In the genomic region with DNA sequence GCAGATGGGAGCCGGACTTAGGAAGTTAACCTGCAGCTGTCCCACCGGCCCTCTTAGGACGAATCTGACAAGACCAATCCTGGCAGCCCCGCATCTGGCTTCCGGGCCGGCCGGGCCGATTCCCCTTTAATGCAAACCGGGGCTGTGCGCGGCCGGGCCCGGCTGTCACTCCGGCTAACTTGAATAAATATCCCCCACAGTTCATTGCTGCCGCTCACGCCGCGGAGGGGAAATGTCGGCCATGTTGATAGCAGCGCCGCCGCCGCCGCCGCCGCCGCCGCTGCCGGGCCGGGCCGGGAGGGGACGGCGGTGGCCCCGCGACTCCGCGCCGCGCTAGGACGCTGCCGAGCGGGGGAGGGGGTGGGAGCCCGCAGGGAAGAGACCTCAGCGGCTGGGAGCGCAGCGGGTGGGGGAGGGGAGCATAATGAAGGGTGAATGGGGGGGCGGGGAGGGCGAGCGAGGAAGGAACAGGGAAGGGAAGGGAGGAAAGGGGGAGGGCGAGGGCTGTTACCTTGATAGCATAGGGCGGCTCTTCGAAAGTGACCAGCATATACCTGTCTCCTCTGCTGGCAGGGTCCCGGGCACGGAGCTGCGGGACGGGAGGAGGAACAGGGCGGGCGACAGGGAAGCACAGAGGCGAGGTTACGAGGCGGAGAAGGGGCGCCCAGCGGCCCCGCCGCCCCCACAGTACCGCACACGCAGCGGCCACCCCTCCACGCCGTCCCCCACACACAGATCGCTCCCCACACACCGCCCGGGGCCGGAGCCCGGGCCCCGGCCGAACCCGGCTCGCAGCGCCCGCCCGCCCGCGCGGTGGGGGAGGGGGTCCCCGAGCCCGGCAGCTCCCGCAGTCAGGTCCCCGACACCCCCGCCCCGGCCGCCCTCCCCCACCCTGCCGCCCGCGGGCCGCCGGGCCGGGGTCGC, we compare ENCODE assay signal across 8 cellular contexts. TPM values are rescaled to one million over a fixed set of nuclear protein-coding genes. Genes with fewer than 3 reads are reported as not detected.
DNase-seq lines count a peak whose midpoint lies in the region; ATAC-seq lines count a peak whose summit lies in the region.

No MANE protein-coding gene starts in this region.

- peak overlapping the region; percentile 92 to 99 (median 96) for H3K4me3 Mint-ChIP-seq in CD4-positive, alpha-beta memory T cell

- POLR2A ChIA-PET in CD4-positive, alpha-beta memory T cell (lab: Charles Lee; ENCODE audit: partially characterized antibody): interaction anchor here (0.8 to 7.1 kb wide), 17 partner anchors 10 to 742 kb away, joined by 3 to 220 read pairs (median 33); partner anchors contain the start of genes DHRS12 and WDFY2

- DNase-seq in CD4-positive, alpha-beta memory T cell: peak; percentile 75 to 82 (median 77)
- peak; percentile 81 for DNase-seq in HT-29 (ENCODE audit: low spot score)
- peak; percentile 90 for DNase-seq in OCI-M1 (lab: John Stamatoyannopoulos, UW)
- peak; percentile 79 for DNase-seq in activated T-cell treated with anti-CD3 and anti-CD28 coated beads, Interleukin-2, amount 50 U/mL, for 1 hour
- peak; percentile 44 to 58 for DNase-seq in stimulated activated CD8-positive, alpha-beta memory T cell treated with anti-CD3 and anti-CD28 coated beads, Interleukin-7, amount 100 ng/mL, for 1 hour (ENCODE audit: low read depth in 2 of 2)

- peaks cover 0 to 4% (median 0%) of the 10 kb centered on the region in 8 donors for H3K9me3 Mint-ChIP-seq in CD4-positive, alpha-beta memory T cell

- H3K36me3 ChIP-seq in CD4-positive, alpha-beta memory T cell (ENCODE audit: insufficient read depth, low read length): no peaks in the 10 kb centered on the region
- H3K36me3 ChIP-seq in esophagus (ENCODE audit: control insufficient read depth in 2 of 2, insufficient read depth in 2 of 2, low read length in 1 of 2): peaks cover 0 to 6% of the 10 kb centered on the region in 2 donors
- peaks cover 7% of the 10 kb centered on the region for H3K36me3 ChIP-seq in muscle layer of colon (ENCODE audit: insufficient read depth, low read length)

- peaks cover 32 to 66% (median 40%) of the 10 kb centered on the region in 4 donors for H3K4me1 Mint-ChIP-seq in CD4-positive, alpha-beta memory T cell

- peak; percentile 22 for ATAC-seq in GM19452 (IDR thresholded peaks at IDR 0.05; ENCODE audit: unreplicated experiment)

- intact Hi-C loops in CD4-positive, alpha-beta memory T cell (cut with micrococcal nuclease): loop anchor here (1.0 to 10.0 kb wide), 9 partner anchors 17 to 1954 kb away; partner anchors contain the start of genes PHF11, SPRYD7 and SUGT1

- peak overlapping the region; percentile 93 for H3K9ac ChIP-seq in muscle layer of colon (ENCODE audit: low read length)

- peak overlapping the region; percentile 96 to 98 (median 97) for H3K27ac Mint-ChIP-seq in CD4-positive, alpha-beta memory T cell

- H3K4me1 ChIP-seq in CD4-positive, alpha-beta memory T cell (ENCODE audit: insufficient read depth, low read length): peaks cover 42% of the 10 kb centered on the region
- H3K4me1 ChIP-seq in esophagus (ENCODE audit: control insufficient read depth in 2 of 2, insufficient read depth in 2 of 2, low read length in 1 of 2): peaks cover 3% of the 10 kb centered on the region in 2 donors
- peaks cover 30% of the 10 kb centered on the region for H3K4me1 ChIP-seq in muscle layer of colon (ENCODE audit: insufficient read depth, low read length)

- H3K27ac ChIP-seq in CD4-positive, alpha-beta memory T cell (ENCODE audit: low read depth, low read length): peak overlapping the region; percentile 97
- H3K27ac ChIP-seq in esophagus (ENCODE audit: low read depth in 2 of 2, low read length in 1 of 2): peak overlapping the region; percentile 98 to 99
- H3K27ac ChIP-seq in muscle layer of colon (ENCODE audit: low read depth, low read length): peak overlapping the region; percentile 96

- peaks cover 0 to 1% of the 10 kb centered on the region in 2 donors for H3K27me3 Mint-ChIP-seq in CD4-positive, alpha-beta memory T cell

- H3K27me3 ChIP-seq in CD4-positive, alpha-beta memory T cell (ENCODE audit: insufficient read depth, low read length): no peaks in the 10 kb centered on the region
- no peaks in the 10 kb centered on the region for H3K27me3 ChIP-seq in esophagus (ENCODE audit: control insufficient read depth in 1 of 2, insufficient read depth in 2 of 2, low read length in 2 of 2)
- H3K27me3 ChIP-seq in muscle layer of colon (ENCODE audit: control insufficient read depth in 1 of 2, insufficient read depth in 2 of 2, low read length in 2 of 2): no peaks in the 10 kb centered on the region

- peaks cover 24 to 53% of the 10 kb centered on the region in 2 donors for H3K36me3 Mint-ChIP-seq in CD4-positive, alpha-beta memory T cell

- H3K4me3 ChIP-seq in CD4-positive, alpha-beta memory T cell (ENCODE audit: low read length in 2 of 2): peak overlapping the region; percentile 71 to 82
- H3K4me3 ChIP-seq in esophagus (ENCODE audit: low read depth in 1 of 2, low read length in 2 of 2): peak overlapping the region; percentile 90 to 92
- H3K4me3 ChIP-seq in muscle layer of colon (ENCODE audit: low read depth in 1 of 2, low read length in 2 of 2): peak overlapping the region; percentile 72 to 82

- WGBS in esophagus, 2 donors: 0% methylated on average over 76 to 99 of the region's 99 CpGs

- H3K9me3 ChIP-seq in CD4-positive, alpha-beta memory T cell (ENCODE audit: control insufficient read depth in 1 of 2, low read length in 2 of 2): no peaks in the 10 kb centered on the region
- H3K9me3 ChIP-seq in esophagus (ENCODE audit: control insufficient read depth in 2 of 2, insufficient read depth in 1 of 2, low read depth in 1 of 2, low read length in 1 of 2) (peaks cover 0 to 5% of the 10 kb centered on the region in 2 donors), muscle layer of colon (ENCODE audit: low read length) (no peaks in the 10 kb centered on the region)

- CTCF ChIA-PET in CD4-positive, alpha-beta memory T cell (lab: Charles Lee; ENCODE audit: partially characterized antibody): interaction anchor here (0.8 to 4.3 kb wide), 2 partner anchors 174 to 346 kb away, joined by 3 to 22 read pairs; no protein-coding TSS in a partner anchor

RNA-seq across cellular contexts. Expression of gene INTS6, which starts 1.1 kb away (rescaled TPM):
- total RNA-seq in CD4-positive, alpha-beta memory T cell: 10 to 100 TPM; 55.7 to 65.6 TPM
- polyA plus RNA-seq in CD4-positive, alpha-beta memory T cell: 10 to 100 TPM; 15.4 to 28.0 TPM
- 37.6 and 49.4 TPM in 2 replicates for total RNA-seq in HT-29 (2014; rRNA removed; shearing (Covaris generic))
- polyA plus RNA-seq in esophagus: 10 to 100 TPM in 1 of 2 donors, 1 to 10 TPM in 1; 9.6 to 11.5 TPM

Comparison
In these comparisons a context has a peak if more than half of its experiments do, and no peak if none do; other contexts are left out.
1. Peak in every context shown above with its lines: DNase-seq, ATAC-seq, H3K4me3 ChIP-seq and H3K27ac ChIP-seq.